ENCODE assay signal across 8 cellular contexts in genomic region chr15:98647026-98647773, GRCh38. TPM values are rescaled to one million over a fixed set of nuclear protein-coding genes. Genes with fewer than 3 reads are reported as not detected.
DNase-seq lines count a peak whose midpoint lies in the region; ATAC-seq and TF ChIP-seq lines count a peak whose summit lies in the region.

No MANE protein-coding gene starts in this region.

- H3K4me1 ChIP-seq in BLaER1 (peaks cover 10% of the 10 kb centered on the region), neural progenitor cell (peaks cover 24% of the 10 kb centered on the region), tibial artery (no peaks in the 10 kb centered on the region)

- H3K36me3 Mint-ChIP-seq in neural progenitor cell, result no peaks in the 10 kb centered on the region

- H3K4me3 ChIP-seq in BLaER1, result peak overlapping the region; percentile 99
- H3K4me3 ChIP-seq in foreskin fibroblast (ENCODE audit: low read depth in 1 of 2, low read length in 2 of 2), result peak overlapping the region; percentile 69 to 83
- H3K4me3 ChIP-seq in neural progenitor cell, result peak overlapping the region; percentile 84
- H3K4me3 ChIP-seq in tibial artery, result peak overlapping the region; percentile 90 to 95

- peaks cover 36% of the 10 kb centered on the region for H3F3A ChIP-seq in neural progenitor cell (ENCODE audit: low read depth)

- ATAC-seq in HG03469 (IDR thresholded peaks at IDR 0.05; ENCODE audit: unreplicated experiment), result peak; percentile 39

- peak overlapping the region; percentile 93 for H3K27ac ChIP-seq in BLaER1
- H3K27ac ChIP-seq in neural progenitor cell, result peak overlapping the region; percentile 98
- peak overlapping the region; percentile 63 to 97 for H3K27ac ChIP-seq in tibial artery

- H3K9me3 ChIP-seq in BLaER1 (no peaks in the 10 kb centered on the region), neural progenitor cell (ENCODE audit: low read depth) (no peaks in the 10 kb centered on the region), tibial artery (no peaks in the 10 kb centered on the region)

- H3K79me2 ChIP-seq in neural progenitor cell (ENCODE audit: low read depth), result peaks cover 46% of the 10 kb centered on the region

- H3K36me3 ChIP-seq in BLaER1 (no peaks in the 10 kb centered on the region), neural progenitor cell (no peaks in the 10 kb centered on the region), tibial artery (no peaks in the 10 kb centered on the region)

- no peaks in the 10 kb centered on the region for H3K9me3 Mint-ChIP-seq in neural progenitor cell

- H3K27me3 ChIP-seq in BLaER1 (no peaks in the 10 kb centered on the region), neural progenitor cell (no peaks in the 10 kb centered on the region), tibial artery (no peaks in the 10 kb centered on the region)

- peak overlapping the region; percentile 89 for H3K9ac ChIP-seq in BLaER1
- no peak overlapping the region for H3K9ac ChIP-seq in neural progenitor cell

- intact Hi-C loops in tibial artery (cut with DNase I; ENCODE audit: low total_unique reads), result loop anchor here (2.0 kb wide), 1 partner anchor 134 kb away; no protein-coding TSS in a partner anchor

- no peak for TF ChIP-seq CTCF in foreskin fibroblast (IDR thresholded peaks at IDR 0.05; ENCODE audit: low read depth, low read length)
- peak; percentile 59 for TF ChIP-seq CTCF in neural progenitor cell (IDR thresholded peaks at IDR 0.05)
- peak; percentile 28 to 91 for TF ChIP-seq CTCF in tibial artery (IDR thresholded peaks at IDR 0.05)

- peaks cover 13% of the 10 kb centered on the region for H3K4me1 Mint-ChIP-seq in neural progenitor cell

- H4K20me1 ChIP-seq in BLaER1 (peaks cover 24% of the 10 kb centered on the region), neural progenitor cell (ENCODE audit: low read depth) (peaks cover 29% of the 10 kb centered on the region)

- H3K4me3 Mint-ChIP-seq in neural progenitor cell, result peak overlapping the region; percentile 94

- peak overlapping the region; percentile 95 for H3K27ac Mint-ChIP-seq in neural progenitor cell

- H3K4me2 ChIP-seq in BLaER1 (peak overlapping the region; percentile 90), neural progenitor cell (peak overlapping the region; percentile 91)

- DNase-seq in GM19240 (ENCODE audit: insufficient read length, low spot score) (peak; percentile 43), RKO (ENCODE audit: low spot score) (peak; percentile 77), foreskin fibroblast (peak; percentile 59 to 89), neural progenitor cell (ENCODE audit: low spot score) (peak; percentile 95), tibial artery (peak in 1 of 2 donors; percentile 82)
- peak; percentile 84 for DNase-seq in activated effector memory CD4-positive, alpha-beta T cell treated with anti-CD3 and anti-CD28 coated beads, Interleukin-2, amount 50 U/mL, for 16 hours

- H2AFZ ChIP-seq in neural progenitor cell (replicated peaks), result peak overlapping the region; percentile 98

- peaks cover 3% of the 10 kb centered on the region for H3K27me3 Mint-ChIP-seq in neural progenitor cell (ENCODE audit: insufficient read depth, low read depth)

RNA-seq across cellular contexts. Expression of gene IGF1R, which starts 1.1 kb away (rescaled TPM):
- 23.5 and 40.4 TPM in 2 replicates for total RNA-seq in neural progenitor cell (ENCODE audit: low replicate concordance)
